In the genomic region with DNA sequence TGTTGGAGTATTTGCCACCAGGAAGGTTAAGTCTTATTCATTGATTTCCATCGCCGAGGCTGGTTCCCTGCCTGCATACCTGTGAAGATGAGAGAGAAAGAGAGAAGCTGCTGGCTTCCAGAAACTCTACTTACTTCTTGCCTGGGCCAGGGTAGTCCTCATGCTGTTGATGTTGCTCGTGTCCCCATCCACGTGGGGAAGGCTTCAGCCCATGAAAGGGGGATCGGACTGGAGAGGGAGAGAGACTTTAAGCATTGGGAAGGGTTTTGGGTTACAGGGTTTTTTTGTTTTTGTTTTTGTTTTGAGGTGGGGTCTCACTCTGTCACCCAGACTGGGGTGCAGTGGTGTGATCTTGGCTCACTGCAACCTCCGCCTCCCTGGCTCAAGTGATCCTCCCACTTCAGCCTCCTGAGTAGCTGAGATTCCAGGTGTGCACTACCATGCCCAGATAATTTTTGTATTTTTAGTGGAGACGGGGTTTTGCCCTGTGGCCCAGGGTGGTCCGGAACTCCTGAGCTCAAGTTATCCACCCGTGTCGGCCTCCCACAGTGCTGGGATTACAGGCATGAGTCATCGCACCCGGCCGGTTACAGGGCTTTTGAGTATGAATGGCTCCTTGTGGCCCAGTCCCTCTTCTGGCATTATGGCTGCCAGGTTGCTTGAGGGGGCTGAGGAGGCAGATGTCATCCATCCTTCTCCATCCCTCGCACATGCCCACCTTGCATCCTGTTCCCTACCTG, we compare ENCODE assay signal across 11 cellular contexts. TPM values are rescaled to one million over a fixed set of nuclear protein-coding genes. Genes with fewer than 3 reads are reported as not detected.
DNase-seq lines count a peak whose midpoint lies in the region; TF ChIP-seq lines count a peak whose summit lies in the region.
"Had no signal": no experiment of that assay in that cellular context is flagged by ENCODE, and none has a peak within 500 bp of the region (broad histone marks: within the 10 kb centered on the region; RNA-seq: fewer than 3 reads in every experiment).

No MANE protein-coding gene starts in this region.

- H3K27ac ChIP-seq in GM23248 (peak overlapping the region; percentile 90), hepatocyte (peak overlapping the region; percentile 60), spleen (peak overlapping the region in 7 of 8 donors; percentile 48 to 83 (median 64)), OCI-LY7 (ENCODE audit: low read depth, low read length, poor library complexity, severe bottlenecking) (no peak overlapping the region)

- 47 to 52% methylated on average over 14 of the region's 14 CpGs for WGBS in GM23248 (ENCODE audit: low coverage in 1 of 2, low lambda C conversion rate in 2 of 2, missing lambda C conversion rate in 2 of 2), 2 experiments
- 77% methylated on average over 14 of the region's 14 CpGs for WGBS in hepatocyte (ENCODE audit: low lambda C conversion rate, missing lambda C conversion rate)
- WGBS in spleen, 5 donors, result 86 to 93% (median 91%) methylated on average over 14 of the region's 14 CpGs

- H4K20me1 ChIP-seq in GM23248 (ENCODE audit: insufficient read depth) (no peaks in the 10 kb centered on the region), hepatocyte (ENCODE audit: insufficient read depth, poor library complexity, severe bottlenecking) (no peaks in the 10 kb centered on the region), OCI-LY7 (ENCODE audit: insufficient read depth, low read length) (no peaks in the 10 kb centered on the region)

- H3K79me2 ChIP-seq in GM23248 (ENCODE audit: insufficient read depth) (no peaks in the 10 kb centered on the region), hepatocyte (no peaks in the 10 kb centered on the region), OCI-LY7 (ENCODE audit: insufficient read depth, low read depth, low read length) (no peaks in the 10 kb centered on the region)

- H3K36me3 ChIP-seq in GM23248 (ENCODE audit: low read depth) (no peaks in the 10 kb centered on the region), adipocyte (ENCODE audit: control insufficient read depth, insufficient read depth, low read length, severe bottlenecking) (peaks cover 9% of the 10 kb centered on the region), hepatocyte (replicated peaks; ENCODE audit: insufficient read depth, low read depth) (no peaks in the 10 kb centered on the region), spleen (no peaks in the 10 kb centered on the region), OCI-LY7 (ENCODE audit: insufficient read depth, low read length) (no peaks in the 10 kb centered on the region)

- H3K27me3 ChIP-seq in GM23248 (replicated peaks; ENCODE audit: insufficient read depth) (no peaks in the 10 kb centered on the region), adipocyte (replicated peaks; ENCODE audit: control insufficient read depth, insufficient read depth, low read length) (no peaks in the 10 kb centered on the region), hepatocyte (no peaks in the 10 kb centered on the region), spleen (replicated peaks in 1 of 7) (no peaks in the 10 kb centered on the region)

- no peak for TF ChIP-seq CTCF in hepatocyte (IDR thresholded peaks at IDR 0.05; ENCODE audit: poor library complexity)
- no peak for TF ChIP-seq CTCF in spleen (IDR thresholded peaks at IDR 0.05 in 8 of 11, conservative IDR thresholded peaks at IDR 0.05 in 3 of 11)
- no peak for TF ChIP-seq CTCF in OCI-LY7 (conservative IDR thresholded peaks at IDR 0.05; ENCODE audit: low read length)

- H3K9me3 ChIP-seq in GM23248 (ENCODE audit: low read depth) (no peaks in the 10 kb centered on the region), adipocyte (ENCODE audit: control insufficient read depth, low read length) (no peaks in the 10 kb centered on the region), hepatocyte (ENCODE audit: low read depth) (no peaks in the 10 kb centered on the region), spleen (no peaks in the 10 kb centered on the region), OCI-LY7 (ENCODE audit: low read length) (no peaks in the 10 kb centered on the region)

- H3K4me2 ChIP-seq in GM23248 (ENCODE audit: unreplicated experiment) (peak overlapping the region; percentile 39), hepatocyte (no peak overlapping the region), OCI-LY7 (ENCODE audit: low read length) (no peak overlapping the region)

- H3K4me3 ChIP-seq in GM23248 (peak overlapping the region; percentile 12; the same call in 1 of the 2 replicates), adipocyte (ENCODE audit: low read length) (peak overlapping the region; percentile 63), hepatocyte (no peak overlapping the region), spleen (no peak overlapping the region), OCI-LY7 (ENCODE audit: low read depth, low read length, poor library complexity, severe bottlenecking) (no peak overlapping the region)

- H3K4me1 ChIP-seq in GM23248 (ENCODE audit: insufficient read depth) (peaks cover 55% of the 10 kb centered on the region), adipocyte (ENCODE audit: control insufficient read depth, insufficient read depth, low read length) (peaks cover 51% of the 10 kb centered on the region), hepatocyte (ENCODE audit: insufficient read depth) (peaks cover 20% of the 10 kb centered on the region), spleen (peaks cover 21 to 67% (median 46%) of the 10 kb centered on the region in 6 donors), OCI-LY7 (ENCODE audit: insufficient read depth, low read length, poor library complexity, severe bottlenecking) (peaks cover 34% of the 10 kb centered on the region)

- in situ Hi-C loops in GM23248 (cut with MboI), result no loop called here

- BruUV-seq in OCI-LY7 (replicated peaks; lab: Mats Ljungman, UMichigan), result no TSS peak

- intact Hi-C loops in spleen (cut with DNase I; ENCODE audit: low total_unique reads) (no loop called here), posterior vena cava (cut with DNase I) (no loop called here), OCI-LY7 (cut with micrococcal nuclease; ENCODE audit: unreplicated experiment) (no loop called here)

- no peak for TF ChIP-seq POLR2A in spleen (IDR thresholded peaks at IDR 0.05)

- peaks cover 46% of the 10 kb centered on the region for H3F3A ChIP-seq in GM23248 (ENCODE audit: insufficient read depth)

- DNase-seq in GM23248, result peak; percentile 50
- peak; percentile 59 for DNase-seq in adipocyte (ENCODE audit: low read depth)
- DNase-seq in hepatocyte (ENCODE audit: low spot score), result no peak
- DNase-seq in spleen, result no peak
- DNase-seq in posterior vena cava (ENCODE audit: low spot score), result no peak
- DNase-seq in iPS-NIHi7 (ENCODE audit: extremely low spot score), result no peak
- no peak for DNase-seq in NK-92 (lab: John Stamatoyannopoulos, UW; ENCODE audit: unreplicated experiment)
- no peak for DNase-seq in OCI-LY7 (ENCODE audit: low spot score)
- DNase-seq: effector CD8-positive, alpha-beta T cell; natural killer cell had no signal

- H2AFZ ChIP-seq in GM23248 (0 out of 2 replicates have a peak overlapping the region, but pooled peaks have one; percentile 32), hepatocyte (no peak overlapping the region), OCI-LY7 (ENCODE audit: low read length) (no peak overlapping the region)

- POLR2A ChIA-PET in OCI-LY7 (lab: Charles Lee), result interaction anchor here (1.7 kb wide), 1 partner anchor 10 kb away, joined by 4 read pairs; no protein-coding TSS in a partner anchor

- H3K9me2 ChIP-seq in GM23248 (ENCODE audit: insufficient read depth) (no peaks in the 10 kb centered on the region), hepatocyte (replicated peaks; ENCODE audit: insufficient read depth) (no peaks in the 10 kb centered on the region), OCI-LY7 (ENCODE audit: insufficient read depth, low read length) (no peaks in the 10 kb centered on the region)

- H3K9ac ChIP-seq in GM23248 (peak overlapping the region; percentile 72), adipocyte (ENCODE audit: low read length) (peak overlapping the region; percentile 48)

- CTCF ChIA-PET in OCI-LY7 (lab: Charles Lee; ENCODE audit: unreplicated experiment), result no interaction called here

RNA-seq across cellular contexts. Expression of a gene that starts 26.6 kb away (rescaled TPM):
- total RNA-seq in GM23248 (2014; rRNA removed; shearing (Covaris generic)), result 6.7 and 7.2 TPM in 2 replicates
- 3.4 and 3.5 TPM in 2 replicates for polyA plus RNA-seq in GM23248 (2016; fragmentation: Nextera tagmentation; extraction: Ambion mirVana)
- 1.4 TPM in 2 replicates for total RNA-seq in hepatocyte
- 0.66 and 0.95 TPM in 2 replicates for polyA plus RNA-seq in hepatocyte
- 10 to 100 TPM; 19.1 to 56.0 (median 32.6) TPM for total RNA-seq in spleen
- polyA plus RNA-seq in spleen, result 1 to 10 TPM in 1 of 3 donors, under 1 TPM in 2; 0.30 to 1.1 (median 0.73) TPM
- total RNA-seq in posterior vena cava, result 10 to 100 TPM; 32.1 to 53.5 TPM
- total RNA-seq in OCI-LY7 (2014; rRNA removed; shearing (Covaris generic)), result not detected in 2 replicates
- 0.17 TPM in 1 of 2 replicates, not detected in the other for total RNA-seq in OCI-LY7 (2022)
- total RNA-seq: G401 had no signal

RNA-seq across cellular contexts. Expression of a gene that starts 43.5 kb away (rescaled TPM):
- total RNA-seq in GM23248 (2014; rRNA removed; shearing (Covaris generic)), result 1.4 and 1.6 TPM in 2 replicates
- polyA plus RNA-seq in GM23248 (2016; fragmentation: Nextera tagmentation; extraction: Ambion mirVana) (0.98 and 1.2 TPM in 2 replicates), hepatocyte (1.9 and 2.1 TPM in 2 replicates), spleen (1 to 10 TPM; 1.4 to 3.3 (median 1.8) TPM)
- total RNA-seq in hepatocyte (3.1 and 7.9 TPM in 2 replicates), spleen (10 to 100 TPM in 6 of 7 donors, 1 to 10 TPM in 1; 8.7 to 18.6 (median 13.9) TPM), posterior vena cava (10 to 100 TPM in 1 of 2 donors, 1 to 10 TPM in 1; 6.5 to 12.2 TPM), OCI-LY7 (2022) (5.3 and 9.1 TPM in 2 replicates)
- 4.5 TPM in 2 replicates for total RNA-seq in OCI-LY7 (2014; rRNA removed; shearing (Covaris generic))
- total RNA-seq: G401 had no signal

Comparison
In these comparisons a context has a peak if more than half of its experiments do, and no peak if none do; other contexts are left out.
1. DNase-seq: peak in GM23248 (single experiment) and adipocyte (single experiment); none in hepatocyte (single experiment), spleen (single experiment), posterior vena cava (single experiment), iPS-NIHi7 (single experiment), NK-92 (single experiment) and OCI-LY7 (single experiment).
2. H3K4me3 ChIP-seq: peak in GM23248 (single experiment) and adipocyte (single experiment); none in hepatocyte (single experiment), spleen (0 of 8) and OCI-LY7 (single experiment).